ENCODE assay signal across 1 cellular context in genomic region chr16:57244767-57245471, GRCh38.
TF ChIP-seq lines count a peak whose summit lies in the region.

Gene ARL2BP, plus strand, starts transcription at chr16:57245259. Its CDS starts 109 bp downstream, at chr16:57245368.

TF ChIP-seq in HepG2, 621 proteins besides CTCF, POLR2A, EP300 and RAD21 (continued from another document and continues in another):
- TF ChIP-seq ZNF761 (CRISPR knock-in tag; conservative IDR thresholded peaks at IDR 0.05) (0 out of 2 replicates have a peak, but pooled peaks have one; percentile 60), IRF2 (CRISPR knock-in tag; IDR thresholded peaks at IDR 0.05) (peak; percentile 61), ZNF138 (CRISPR knock-in tag; IDR thresholded peaks at IDR 0.05; ENCODE audit: low read depth) (peak; percentile 92; the same call in 1 of the 2 replicates), HDAC2 (CRISPR knock-in tag; IDR thresholded peaks at IDR 0.05) (no peak; the same call in 1 of the 2 replicates), FLYWCH1 (CRISPR knock-in tag; IDR thresholded peaks at IDR 0.05) (no peak), ZZZ3 (CRISPR knock-in tag; IDR thresholded peaks at IDR 0.05; ENCODE audit: borderline replicate concordance) (no peak), SALL1 (CRISPR knock-in tag; IDR thresholded peaks at IDR 0.05) (peak; percentile 89), ZNF296 (CRISPR knock-in tag; conservative IDR thresholded peaks at IDR 0.05) (no peak), TEAD2 (CRISPR knock-in tag; IDR thresholded peaks at IDR 0.05) (no peak), NAIF1 (CRISPR knock-in tag; IDR thresholded peaks at IDR 0.05; ENCODE audit: borderline replicate concordance) (no peak), ARNTL (CRISPR knock-in tag; IDR thresholded peaks at IDR 0.05) (peak; percentile 76), MEIS1 (CRISPR knock-in tag; IDR thresholded peaks at IDR 0.05; ENCODE audit: borderline replicate concordance) (peak; percentile 91), TCF7L2 (IDR thresholded peaks at IDR 0.05; ENCODE audit: low read depth, low read length) (no peak), ZNF225 (CRISPR knock-in tag; IDR thresholded peaks at IDR 0.05) (peak; percentile 84; the same call in 1 of the 2 replicates), MXD4 (CRISPR knock-in tag; IDR thresholded peaks at IDR 0.05) (peak; percentile 87), PCBP1 (IDR thresholded peaks at IDR 0.05; ENCODE audit: borderline replicate concordance, low read depth, low read length) (0 out of 2 replicates have a peak, but pooled peaks have one; percentile 63), ZNF749 (CRISPR knock-in tag; IDR thresholded peaks at IDR 0.05; ENCODE audit: borderline replicate concordance) (peak; percentile 72; the same call in 1 of the 2 replicates), U2AF1 (optimal IDR thresholded peaks at IDR 0.05; ENCODE audit: low read depth, low read length) (peak; percentile 66), TEAD3 (CRISPR knock-in tag; optimal IDR thresholded peaks at IDR 0.05; ENCODE audit: borderline replicate concordance) (peak; percentile 48), ZNF674 (CRISPR knock-in tag; IDR thresholded peaks at IDR 0.05; ENCODE audit: low read depth) (no peak), SP140L (CRISPR knock-in tag; IDR thresholded peaks at IDR 0.05; ENCODE audit: borderline replicate concordance) (peak; percentile 72; the same call in 1 of the 2 replicates), MAFK (conservative IDR thresholded peaks at IDR 0.05 in 1 of 2, IDR thresholded peaks at IDR 0.05 in 1 of 2; ENCODE audit: low read length in 2 of 2) (no peak), TOE1 (CRISPR knock-in tag; IDR thresholded peaks at IDR 0.05) (peak; percentile 96), TARDBP (CRISPR knock-in tag; IDR thresholded peaks at IDR 0.05) (peak; percentile 78), NFRKB (IDR thresholded peaks at IDR 0.05) (no peak), SCMH1 (CRISPR knock-in tag; IDR thresholded peaks at IDR 0.05; ENCODE audit: borderline replicate concordance) (no peak), ZNF468 (CRISPR knock-in tag; IDR thresholded peaks at IDR 0.05) (peak; percentile 79; the same call in 1 of the 2 replicates), SOX6 (IDR thresholded peaks at IDR 0.05) (no peak), SOX6 (CRISPR knock-in tag; IDR thresholded peaks at IDR 0.05) (no peak; the same call in 1 of the 2 replicates), ZMYM3 (CRISPR knock-in tag; IDR thresholded peaks at IDR 0.05) (no peak; the same call in 1 of the 2 replicates), KDM2A (CRISPR knock-in tag; IDR thresholded peaks at IDR 0.05; ENCODE audit: borderline replicate concordance, low read depth) (peak; percentile 99), CEBPB (IDR thresholded peaks at IDR 0.05; ENCODE audit: borderline replicate concordance, low read depth, low read length) (no peak), GLI4 (CRISPR knock-in tag; IDR thresholded peaks at IDR 0.05; ENCODE audit: borderline replicate concordance) (no peak; the same call in 1 of the 2 replicates), NFKBIZ (CRISPR knock-in tag; IDR thresholded peaks at IDR 0.05) (no peak), XRCC5 (optimal IDR thresholded peaks at IDR 0.05; ENCODE audit: low read length) (peak; percentile 97), ZNF720 (CRISPR knock-in tag; IDR thresholded peaks at IDR 0.05) (no peak), KAT7 (CRISPR knock-in tag; IDR thresholded peaks at IDR 0.05; ENCODE audit: borderline replicate concordance) (no peak), ZSCAN22 (CRISPR knock-in tag; IDR thresholded peaks at IDR 0.05) (peak; percentile 72; the same call in 1 of the 2 replicates), FOXP1 (IDR thresholded peaks at IDR 0.05) (no peak), FOXP1 (CRISPR knock-in tag; IDR thresholded peaks at IDR 0.05) (no peak; the same call in none of the 2 replicates), MED1 (CRISPR knock-in tag; IDR thresholded peaks at IDR 0.05) (peak; percentile 91), HDAC1 (CRISPR knock-in tag; IDR thresholded peaks at IDR 0.05) (peak; percentile 90)
- TF ChIP-seq, protein P1, sequence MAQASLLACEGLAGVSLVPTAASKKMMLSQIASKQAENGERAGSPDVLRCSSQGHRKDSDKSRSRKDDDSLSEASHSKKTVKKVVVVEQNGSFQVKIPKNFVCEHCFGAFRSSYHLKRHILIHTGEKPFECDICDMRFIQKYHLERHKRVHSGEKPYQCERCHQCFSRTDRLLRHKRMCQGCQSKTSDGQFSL (CRISPR knock-in tag; IDR thresholded peaks at IDR 0.05) = peak; percentile 17; the same call in 1 of the 2 replicates
- TF ChIP-seq, protein P2, sequence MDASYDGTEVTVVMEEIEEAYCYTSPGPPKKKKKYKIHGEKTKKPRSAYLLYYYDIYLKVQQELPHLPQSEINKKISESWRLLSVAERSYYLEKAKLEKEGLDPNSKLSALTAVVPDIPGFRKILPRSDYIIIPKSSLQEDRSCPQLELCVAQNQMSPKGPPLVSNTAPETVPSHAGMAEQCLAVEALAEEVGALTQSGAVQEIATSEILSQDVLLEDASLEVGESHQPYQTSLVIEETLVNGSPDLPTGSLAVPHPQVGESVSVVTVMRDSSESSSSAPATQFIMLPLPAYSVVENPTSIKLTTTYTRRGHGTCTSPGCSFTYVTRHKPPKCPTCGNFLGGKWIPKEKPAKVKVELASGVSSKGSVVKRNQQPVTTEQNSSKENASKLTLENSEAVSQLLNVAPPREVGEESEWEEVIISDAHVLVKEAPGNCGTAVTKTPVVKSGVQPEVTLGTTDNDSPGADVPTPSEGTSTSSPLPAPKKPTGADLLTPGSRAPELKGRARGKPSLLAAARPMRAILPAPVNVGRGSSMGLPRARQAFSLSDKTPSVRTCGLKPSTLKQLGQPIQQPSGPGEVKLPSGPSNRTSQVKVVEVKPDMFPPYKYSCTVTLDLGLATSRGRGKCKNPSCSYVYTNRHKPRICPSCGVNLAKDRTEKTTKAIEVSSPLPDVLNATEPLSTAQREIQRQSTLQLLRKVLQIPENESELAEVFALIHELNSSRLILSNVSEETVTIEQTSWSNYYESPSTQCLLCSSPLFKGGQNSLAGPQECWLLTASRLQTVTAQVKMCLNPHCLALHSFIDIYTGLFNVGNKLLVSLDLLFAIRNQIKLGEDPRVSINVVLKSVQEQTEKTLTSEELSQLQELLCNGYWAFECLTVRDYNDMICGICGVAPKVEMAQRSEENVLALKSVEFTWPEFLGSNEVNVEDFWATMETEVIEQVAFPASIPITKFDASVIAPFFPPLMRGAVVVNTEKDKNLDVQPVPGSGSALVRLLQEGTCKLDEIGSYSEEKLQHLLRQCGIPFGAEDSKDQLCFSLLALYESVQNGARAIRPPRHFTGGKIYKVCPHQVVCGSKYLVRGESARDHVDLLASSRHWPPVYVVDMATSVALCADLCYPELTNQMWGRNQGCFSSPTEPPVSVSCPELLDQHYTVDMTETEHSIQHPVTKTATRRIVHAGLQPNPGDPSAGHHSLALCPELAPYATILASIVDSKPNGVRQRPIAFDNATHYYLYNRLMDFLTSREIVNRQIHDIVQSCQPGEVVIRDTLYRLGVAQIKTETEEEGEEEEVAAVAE (CRISPR knock-in tag; IDR thresholded peaks at IDR 0.05; ENCODE audit: borderline replicate concordance) = no peak
- TF ChIP-seq, protein P3, sequence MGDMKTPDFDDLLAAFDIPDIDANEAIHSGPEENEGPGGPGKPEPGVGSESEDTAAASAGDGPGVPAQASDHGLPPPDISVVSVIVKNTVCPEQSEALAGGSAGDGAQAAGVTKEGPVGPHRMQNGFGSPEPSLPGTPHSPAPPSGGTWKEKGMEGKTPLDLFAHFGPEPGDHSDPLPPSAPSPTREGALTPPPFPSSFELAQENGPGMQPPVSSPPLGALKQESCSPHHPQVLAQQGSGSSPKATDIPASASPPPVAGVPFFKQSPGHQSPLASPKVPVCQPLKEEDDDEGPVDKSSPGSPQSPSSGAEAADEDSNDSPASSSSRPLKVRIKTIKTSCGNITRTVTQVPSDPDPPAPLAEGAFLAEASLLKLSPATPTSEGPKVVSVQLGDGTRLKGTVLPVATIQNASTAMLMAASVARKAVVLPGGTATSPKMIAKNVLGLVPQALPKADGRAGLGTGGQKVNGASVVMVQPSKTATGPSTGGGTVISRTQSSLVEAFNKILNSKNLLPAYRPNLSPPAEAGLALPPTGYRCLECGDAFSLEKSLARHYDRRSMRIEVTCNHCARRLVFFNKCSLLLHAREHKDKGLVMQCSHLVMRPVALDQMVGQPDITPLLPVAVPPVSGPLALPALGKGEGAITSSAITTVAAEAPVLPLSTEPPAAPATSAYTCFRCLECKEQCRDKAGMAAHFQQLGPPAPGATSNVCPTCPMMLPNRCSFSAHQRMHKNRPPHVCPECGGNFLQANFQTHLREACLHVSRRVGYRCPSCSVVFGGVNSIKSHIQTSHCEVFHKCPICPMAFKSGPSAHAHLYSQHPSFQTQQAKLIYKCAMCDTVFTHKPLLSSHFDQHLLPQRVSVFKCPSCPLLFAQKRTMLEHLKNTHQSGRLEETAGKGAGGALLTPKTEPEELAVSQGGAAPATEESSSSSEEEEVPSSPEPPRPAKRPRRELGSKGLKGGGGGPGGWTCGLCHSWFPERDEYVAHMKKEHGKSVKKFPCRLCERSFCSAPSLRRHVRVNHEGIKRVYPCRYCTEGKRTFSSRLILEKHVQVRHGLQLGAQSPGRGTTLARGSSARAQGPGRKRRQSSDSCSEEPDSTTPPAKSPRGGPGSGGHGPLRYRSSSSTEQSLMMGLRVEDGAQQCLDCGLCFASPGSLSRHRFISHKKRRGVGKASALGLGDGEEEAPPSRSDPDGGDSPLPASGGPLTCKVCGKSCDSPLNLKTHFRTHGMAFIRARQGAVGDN (CRISPR knock-in tag; IDR thresholded peaks at IDR 0.05) = peak; percentile 99
- TF ChIP-seq, protein P4, sequence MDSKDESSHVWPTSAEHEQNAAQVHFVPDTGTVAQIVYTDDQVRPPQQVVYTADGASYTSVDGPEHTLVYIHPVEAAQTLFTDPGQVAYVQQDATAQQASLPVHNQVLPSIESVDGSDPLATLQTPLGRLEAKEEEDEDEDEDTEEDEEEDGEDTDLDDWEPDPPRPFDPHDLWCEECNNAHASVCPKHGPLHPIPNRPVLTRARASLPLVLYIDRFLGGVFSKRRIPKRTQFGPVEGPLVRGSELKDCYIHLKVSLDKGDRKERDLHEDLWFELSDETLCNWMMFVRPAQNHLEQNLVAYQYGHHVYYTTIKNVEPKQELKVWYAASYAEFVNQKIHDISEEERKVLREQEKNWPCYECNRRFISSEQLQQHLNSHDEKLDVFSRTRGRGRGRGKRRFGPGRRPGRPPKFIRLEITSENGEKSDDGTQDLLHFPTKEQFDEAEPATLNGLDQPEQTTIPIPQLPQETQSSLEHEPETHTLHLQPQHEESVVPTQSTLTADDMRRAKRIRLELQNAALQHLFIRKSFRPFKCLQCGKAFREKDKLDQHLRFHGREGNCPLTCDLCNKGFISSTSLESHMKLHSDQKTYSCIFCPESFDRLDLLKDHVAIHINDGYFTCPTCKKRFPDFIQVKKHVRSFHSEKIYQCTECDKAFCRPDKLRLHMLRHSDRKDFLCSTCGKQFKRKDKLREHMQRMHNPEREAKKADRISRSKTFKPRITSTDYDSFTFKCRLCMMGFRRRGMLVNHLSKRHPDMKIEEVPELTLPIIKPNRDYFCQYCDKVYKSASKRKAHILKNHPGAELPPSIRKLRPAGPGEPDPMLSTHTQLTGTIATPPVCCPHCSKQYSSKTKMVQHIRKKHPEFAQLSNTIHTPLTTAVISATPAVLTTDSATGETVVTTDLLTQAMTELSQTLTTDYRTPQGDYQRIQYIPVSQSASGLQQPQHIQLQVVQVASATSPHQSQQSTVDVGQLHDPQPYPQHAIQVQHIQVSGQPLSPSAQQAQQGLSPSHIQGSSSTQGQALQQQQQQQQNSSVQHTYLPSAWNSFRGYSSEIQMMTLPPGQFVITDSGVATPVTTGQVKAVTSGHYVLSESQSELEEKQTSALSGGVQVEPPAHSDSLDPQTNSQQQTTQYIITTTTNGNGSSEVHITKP (CRISPR knock-in tag; IDR thresholded peaks at IDR 0.05; ENCODE audit: low read depth) = no peak
- TF ChIP-seq, protein P5, sequence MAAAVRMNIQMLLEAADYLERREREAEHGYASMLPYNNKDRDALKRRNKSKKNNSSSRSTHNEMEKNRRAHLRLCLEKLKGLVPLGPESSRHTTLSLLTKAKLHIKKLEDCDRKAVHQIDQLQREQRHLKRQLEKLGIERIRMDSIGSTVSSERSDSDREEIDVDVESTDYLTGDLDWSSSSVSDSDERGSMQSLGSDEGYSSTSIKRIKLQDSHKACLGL (CRISPR knock-in tag; IDR thresholded peaks at IDR 0.05) = peak; percentile 96
- TF ChIP-seq, protein P6, sequence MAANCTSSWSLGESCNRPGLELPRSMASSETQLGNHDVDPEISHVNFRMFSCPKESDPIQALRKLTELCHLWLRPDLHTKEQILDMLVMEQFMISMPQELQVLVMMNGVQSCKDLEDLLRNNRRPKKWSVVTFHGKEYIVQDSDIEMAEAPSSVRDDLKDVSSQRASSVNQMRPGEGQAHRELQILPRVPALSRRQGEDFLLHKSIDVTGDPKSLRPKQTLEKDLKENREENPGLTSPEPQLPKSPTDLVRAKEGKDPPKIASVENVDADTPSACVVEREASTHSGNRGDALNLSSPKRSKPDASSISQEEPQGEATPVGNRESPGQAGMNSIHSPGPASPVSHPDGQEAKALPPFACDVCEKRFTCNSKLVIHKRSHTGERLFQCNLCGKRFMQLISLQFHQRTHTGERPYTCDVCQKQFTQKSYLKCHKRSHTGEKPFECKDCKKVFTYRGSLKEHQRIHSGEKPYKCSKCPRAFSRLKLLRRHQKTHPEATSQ (CRISPR knock-in tag; IDR thresholded peaks at IDR 0.05; ENCODE audit: borderline replicate concordance) = peak; percentile 61; the same call in 1 of the 2 replicates
- TF ChIP-seq, protein P7, sequence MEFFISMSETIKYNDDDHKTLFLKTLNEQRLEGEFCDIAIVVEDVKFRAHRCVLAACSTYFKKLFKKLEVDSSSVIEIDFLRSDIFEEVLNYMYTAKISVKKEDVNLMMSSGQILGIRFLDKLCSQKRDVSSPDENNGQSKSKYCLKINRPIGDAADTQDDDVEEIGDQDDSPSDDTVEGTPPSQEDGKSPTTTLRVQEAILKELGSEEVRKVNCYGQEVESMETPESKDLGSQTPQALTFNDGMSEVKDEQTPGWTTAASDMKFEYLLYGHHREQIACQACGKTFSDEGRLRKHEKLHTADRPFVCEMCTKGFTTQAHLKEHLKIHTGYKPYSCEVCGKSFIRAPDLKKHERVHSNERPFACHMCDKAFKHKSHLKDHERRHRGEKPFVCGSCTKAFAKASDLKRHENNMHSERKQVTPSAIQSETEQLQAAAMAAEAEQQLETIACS (CRISPR knock-in tag; IDR thresholded peaks at IDR 0.05) = peak; percentile 91
- TF ChIP-seq, protein P8, sequence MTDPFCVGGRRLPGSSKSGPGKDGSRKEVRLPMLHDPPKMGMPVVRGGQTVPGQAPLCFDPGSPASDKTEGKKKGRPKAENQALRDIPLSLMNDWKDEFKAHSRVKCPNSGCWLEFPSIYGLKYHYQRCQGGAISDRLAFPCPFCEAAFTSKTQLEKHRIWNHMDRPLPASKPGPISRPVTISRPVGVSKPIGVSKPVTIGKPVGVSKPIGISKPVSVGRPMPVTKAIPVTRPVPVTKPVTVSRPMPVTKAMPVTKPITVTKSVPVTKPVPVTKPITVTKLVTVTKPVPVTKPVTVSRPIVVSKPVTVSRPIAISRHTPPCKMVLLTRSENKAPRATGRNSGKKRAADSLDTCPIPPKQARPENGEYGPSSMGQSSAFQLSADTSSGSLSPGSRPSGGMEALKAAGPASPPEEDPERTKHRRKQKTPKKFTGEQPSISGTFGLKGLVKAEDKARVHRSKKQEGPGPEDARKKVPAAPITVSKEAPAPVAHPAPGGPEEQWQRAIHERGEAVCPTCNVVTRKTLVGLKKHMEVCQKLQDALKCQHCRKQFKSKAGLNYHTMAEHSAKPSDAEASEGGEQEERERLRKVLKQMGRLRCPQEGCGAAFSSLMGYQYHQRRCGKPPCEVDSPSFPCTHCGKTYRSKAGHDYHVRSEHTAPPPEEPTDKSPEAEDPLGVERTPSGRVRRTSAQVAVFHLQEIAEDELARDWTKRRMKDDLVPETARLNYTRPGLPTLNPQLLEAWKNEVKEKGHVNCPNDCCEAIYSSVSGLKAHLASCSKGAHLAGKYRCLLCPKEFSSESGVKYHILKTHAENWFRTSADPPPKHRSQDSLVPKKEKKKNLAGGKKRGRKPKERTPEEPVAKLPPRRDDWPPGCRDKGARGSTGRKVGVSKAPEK (CRISPR knock-in tag; IDR thresholded peaks at IDR 0.05; ENCODE audit: borderline replicate concordance) = no peak
